Comparison of ENCODE assay signal across 8 cellular contexts in genomic region chr20:309841-310644, GRCh38.
DNase-seq lines count a peak whose midpoint lies in the region; ATAC-seq and TF ChIP-seq lines count a peak whose summit lies in the region.

No MANE protein-coding gene starts in this region.

- peak; percentile 99 for DNase-seq in AG10803 (ENCODE audit: low read depth)
- peak; percentile 99 for DNase-seq in NCI-H748 treated with DMSO at 0.1 percent for 48 hours (lab: John Stamatoyannopoulos, UW)
- peak; percentile 76 for DNase-seq in activated T-cell treated with anti-CD3 and anti-CD28 coated beads for 24 hours (ENCODE audit: low read depth)
- no peak for DNase-seq in epithelial cell of prostate (ENCODE audit: low read depth, low spot score)
- peak; percentile 100 for DNase-seq in middle frontal gyrus (ENCODE audit: extremely low spot score, low spot score)
- DNase-seq in stimulated activated CD8-positive, alpha-beta memory T cell treated with anti-CD3 and anti-CD28 coated beads, Interleukin-15, amount 100 ng/mL, for 4 hours (ENCODE audit: low read depth in 2 of 2), result peak; percentile 58 to 64

- peak; percentile 90 for ATAC-seq in GM19035 (IDR thresholded peaks at IDR 0.05; ENCODE audit: unreplicated experiment)
- ATAC-seq in HG03342 (IDR thresholded peaks at IDR 0.05; ENCODE audit: unreplicated experiment), result peak; percentile 99

- peak overlapping the region; percentile 67 for H3K27ac ChIP-seq in epithelial cell of prostate

- TF ChIP-seq CTCF in AG10803 (conservative IDR thresholded peaks at IDR 0.05; ENCODE audit: low read length), result no peak

- peak overlapping the region; percentile 60 for H3K4me3 ChIP-seq in AG10803 (ENCODE audit: low read length)
